17 cellular contexts compared by ENCODE assay signal in genomic region chr3:124895756-124896155, GRCh38. TPM values are rescaled to one million over a fixed set of nuclear protein-coding genes. Genes with fewer than 3 reads are reported as not detected.
DNase-seq lines count a peak whose midpoint lies in the region; ATAC-seq and TF ChIP-seq lines count a peak whose summit lies in the region.
"Had no signal": no experiment of that assay in that cellular context is flagged by ENCODE, and none has a peak within 500 bp of the region (broad histone marks: within the 10 kb centered on the region; RNA-seq: fewer than 3 reads in every experiment).

No MANE protein-coding gene starts in this region.

- intact Hi-C loops in Right ventricle myocardium superior (cut with DNase I) (no loop called here), cardiac septum (cut with DNase I) (no loop called here), ascending aorta (cut with DNase I) (no loop called here)

- H3K79me1 ChIP-seq in mesendoderm (ENCODE audit: low read length) = peaks cover 2% of the 10 kb centered on the region

- peak; percentile 44 for DNase-seq in Right ventricle myocardium superior
- no peak for DNase-seq in cardiac septum (ENCODE audit: low spot score)
- peak in 1 of 2 donors; percentile 70 for DNase-seq in ascending aorta (ENCODE audit: low spot score in 2 of 2)
- no peak for DNase-seq in mesendoderm
- DNase-seq in activated naive CD4-positive, alpha-beta T cell treated with anti-CD3 and anti-CD28 coated beads, Interleukin-2, amount 50 U/mL, for 72 hours (ENCODE audit: low spot score in 2 of 2) = no peak
- DNase-seq: 8988T; AML-193; Caco-2; CD8-positive, alpha-beta memory T cell; DND-41; GDM1; H7 had no signal

- no peaks in the 10 kb centered on the region for H3K79me2 ChIP-seq in mesendoderm (ENCODE audit: control insufficient read depth, insufficient read depth, low read length)

- H3K18ac ChIP-seq in mesendoderm (ENCODE audit: low read length) = no peak overlapping the region

- H2AK5ac ChIP-seq in mesendoderm (ENCODE audit: low read length) = no peak overlapping the region

- no peak overlapping the region for H3K56ac ChIP-seq in mesendoderm (ENCODE audit: low read length)

- H3K4me3 ChIP-seq in ascending aorta (no peak overlapping the region), mesendoderm (ENCODE audit: low read length) (no peak overlapping the region)
- H3K4me3 ChIP-seq: BLaER1, GM23338 had no signal

- ATAC-seq in Right ventricle myocardium superior (ENCODE audit: poor library complexity) (peak; percentile 56), HG03196 (IDR thresholded peaks at IDR 0.05; ENCODE audit: unreplicated experiment) (no peak), HG02981 (IDR thresholded peaks at IDR 0.05; ENCODE audit: unreplicated experiment) (no peak)
- ATAC-seq in activated naive CD4-positive, alpha-beta T cell treated with anti-CD3 and anti-CD28 coated beads, Interleukin-2, amount 50 U/mL, for 72 hours = no peak
- ATAC-seq: GM23338, HepG2 had no signal

- no peaks in the 10 kb centered on the region for H3K9me3 Mint-ChIP-seq in activated naive CD4-positive, alpha-beta T cell treated with anti-CD3 and anti-CD28 coated beads, Interleukin-2, amount 50 U/mL, for 72 hours
- H3K9me3 Mint-ChIP-seq: CD8-positive, alpha-beta memory T cell; GM23338 had no signal

- H3K36me3 Mint-ChIP-seq in activated naive CD4-positive, alpha-beta T cell treated with anti-CD3 and anti-CD28 coated beads, Interleukin-2, amount 50 U/mL, for 72 hours = no peaks in the 10 kb centered on the region
- H3K36me3 Mint-ChIP-seq: CD8-positive, alpha-beta memory T cell had no signal

- no peaks in the 10 kb centered on the region for H3K27me3 ChIP-seq in ascending aorta
- no peaks in the 10 kb centered on the region for H3K27me3 ChIP-seq in mesendoderm (ENCODE audit: insufficient read depth, low read length, poor library complexity)
- H3K27me3 ChIP-seq: BLaER1 had no signal

- peaks cover 0 to 14% of the 10 kb centered on the region in 2 donors for H3K4me1 ChIP-seq in ascending aorta
- no peaks in the 10 kb centered on the region for H3K4me1 ChIP-seq in mesendoderm (ENCODE audit: control insufficient read depth, low read depth, low read length)
- H3K4me1 ChIP-seq: BLaER1 had no signal

- H3K23ac ChIP-seq in mesendoderm (ENCODE audit: low read length) = no peak overlapping the region

- no peak overlapping the region for H3K9ac ChIP-seq in mesendoderm (ENCODE audit: low read length)
- H3K9ac ChIP-seq: BLaER1 had no signal

- H3K36me3 ChIP-seq in ascending aorta (no peaks in the 10 kb centered on the region), mesendoderm (ENCODE audit: control insufficient read depth, insufficient read depth, low read length) (no peaks in the 10 kb centered on the region)
- H3K36me3 ChIP-seq: BLaER1 had no signal

- no peak overlapping the region for H2BK120ac ChIP-seq in mesendoderm (ENCODE audit: low read depth, low read length)

- no peak overlapping the region for H4K5ac ChIP-seq in mesendoderm (ENCODE audit: low read length)

- H3K4ac ChIP-seq in mesendoderm (ENCODE audit: low read depth, low read length) = peak overlapping the region; percentile 38

- H3K27ac Mint-ChIP-seq in activated naive CD4-positive, alpha-beta T cell treated with anti-CD3 and anti-CD28 coated beads, Interleukin-2, amount 50 U/mL, for 72 hours = no peak overlapping the region
- H3K27ac Mint-ChIP-seq: CD8-positive, alpha-beta memory T cell; GM23338 had no signal

- H2BK5ac ChIP-seq in mesendoderm (ENCODE audit: low read length) = no peak overlapping the region

- H3K9me3 ChIP-seq in ascending aorta = no peaks in the 10 kb centered on the region
- H3K9me3 ChIP-seq: BLaER1, Caco-2 had no signal

- peak overlapping the region; percentile 72 to 76 for H3K27ac ChIP-seq in ascending aorta
- no peak overlapping the region for H3K27ac ChIP-seq in mesendoderm (ENCODE audit: low read depth, low read length)
- H3K27ac ChIP-seq: BLaER1 had no signal

- no peak overlapping the region for H3K4me2 ChIP-seq in mesendoderm (ENCODE audit: low read length)
- H3K4me2 ChIP-seq: BLaER1, GM23338 had no signal

- TF ChIP-seq CTCF in ascending aorta (IDR thresholded peaks at IDR 0.05) = no peak

- no CpG with 5 or more reads among the region's 7 CpGs for WGBS in mesendoderm (ENCODE audit: extremely low coverage, insufficient coverage, low lambda C conversion rate)

- H4K8ac ChIP-seq in mesendoderm (ENCODE audit: low read depth, low read length) = no peak overlapping the region

- H2BK15ac ChIP-seq in mesendoderm (replicated peaks; ENCODE audit: low read depth) = no peak overlapping the region

RNA-seq across cellular contexts. Expression of gene ITGB5, which starts 8.6 kb away (rescaled TPM):
- total RNA-seq in Right ventricle myocardium superior (112 TPM), cardiac septum (180 TPM), ascending aorta (595 TPM)
- 201 TPM for polyA plus RNA-seq in mesendoderm (2013, experiment 1 of 2)
- 194 TPM for polyA plus RNA-seq in mesendoderm (2013, experiment 2 of 2)
- 1 to 10 TPM in 1 of 2 donors, under 1 TPM in 1; 0.37 to 1.5 TPM for total RNA-seq in activated naive CD4-positive, alpha-beta T cell treated with anti-CD3 and anti-CD28 coated beads, Interleukin-2, amount 50 U/mL, for 72 hours

RNA-seq across cellular contexts. Expression of gene MUC13, which starts 38.8 kb away (rescaled TPM):
- total RNA-seq in Right ventricle myocardium superior (not detected), cardiac septum (0.13 TPM), ascending aorta (not detected)
- polyA plus RNA-seq in mesendoderm (2013, experiment 1 of 2) = 0.13 TPM
- 0.11 TPM for polyA plus RNA-seq in mesendoderm (2013, experiment 2 of 2)
- total RNA-seq in activated naive CD4-positive, alpha-beta T cell treated with anti-CD3 and anti-CD28 coated beads, Interleukin-2, amount 50 U/mL, for 72 hours = not detected
- total RNA-seq: CD8-positive, alpha-beta memory T cell; GM23338; H7 had no signal
- polyA plus RNA-seq: CD8-positive, alpha-beta memory T cell; GM23338 had no signal

Comparison
In these comparisons a context has a peak if more than half of its experiments do, and no peak if none do; other contexts are left out.
1. RNA of gene ITGB5, which starts 8.6 kb away (total RNA-seq): 595 TPM in ascending aorta (single experiment), 180 TPM in cardiac septum (single experiment) and 112 TPM in Right ventricle myocardium superior (single experiment); 0.37 to 1.5 TPM in activated naive CD4-positive, alpha-beta T cell treated with anti-CD3 and anti-CD28 coated beads, Interleukin-2, amount 50 U/mL, for 72 hours; every median in the first group is over 10 times any median in the second.